20 cellular contexts compared by ENCODE assay signal in genomic region chr11:93278976-93279375, GRCh38. TPM values are rescaled to one million over a fixed set of nuclear protein-coding genes. Genes with fewer than 3 reads are reported as not detected.
DNase-seq lines count a peak whose midpoint lies in the region; FAIRE-seq and TF ChIP-seq lines count a peak whose summit lies in the region.
"Had no signal": no experiment of that assay in that cellular context is flagged by ENCODE, and none has a peak within 500 bp of the region (broad histone marks: within the 10 kb centered on the region; RNA-seq: fewer than 3 reads in every experiment).

No MANE protein-coding gene starts in this region.

- POLR2A ChIA-PET in HEK293T (lab: Yijun Ruan, JAX) = no interaction called here

- H3K79me1 ChIP-seq in mesenchymal stem cell (replicated peaks; ENCODE audit: low read length, poor library complexity, severe bottlenecking) = no peaks in the 10 kb centered on the region

- no peak overlapping the region for H3K4me3 Mint-ChIP-seq in progenitor cell of endocrine pancreas (ENCODE audit: low read depth)
- H3K4me3 Mint-ChIP-seq: CD8-positive, alpha-beta T cell had no signal

- peak overlapping the region; percentile 79 for H2AK5ac ChIP-seq in mesenchymal stem cell (ENCODE audit: low read length, severe bottlenecking)

- H3K9me3 Mint-ChIP-seq in progenitor cell of endocrine pancreas (ENCODE audit: low read depth) = no peaks in the 10 kb centered on the region
- H3K9me3 Mint-ChIP-seq: CD8-positive, alpha-beta T cell had no signal

- WGBS in mesenchymal stem cell = 52% methylated on average over 1 of the region's 2 CpGs

- no peak overlapping the region for H2BK5ac ChIP-seq in mesenchymal stem cell (ENCODE audit: low read depth, low read length, poor library complexity, severe bottlenecking)

- FAIRE-seq in D721Med (lab: Jason Lieb, UNC) = no peak
- FAIRE-seq: GM18507 had no signal

- no peak overlapping the region for H3K4me3 ChIP-seq in mesenchymal stem cell (ENCODE audit: insufficient read depth in 1 of 2, low read depth in 1 of 2, low read length in 2 of 2)
- H3K4me3 ChIP-seq: BLaER1 treated with 17β-estradiol and CSF1 and Interleukin-3, amounts not matched to agents 10 nM and 100 nM had no signal

- peak overlapping the region; percentile 58 for H3K27ac ChIP-seq in mesenchymal stem cell (ENCODE audit: low read length, poor library complexity, severe bottlenecking)
- H3K27ac ChIP-seq: BLaER1 treated with 17β-estradiol and CSF1 and Interleukin-3, amounts not matched to agents 10 nM and 100 nM had no signal

- H2BK120ac ChIP-seq in mesenchymal stem cell (ENCODE audit: low read depth, low read length) = no peak overlapping the region

- peaks cover 1% of the 10 kb centered on the region for H3K4me1 ChIP-seq in mesenchymal stem cell (ENCODE audit: control insufficient read depth, insufficient read depth, low read depth, low read length)

- peak overlapping the region; percentile 77 for H3K27ac Mint-ChIP-seq in progenitor cell of endocrine pancreas
- H3K27ac Mint-ChIP-seq: CD8-positive, alpha-beta T cell had no signal

- peaks cover 31% of the 10 kb centered on the region for H3K4me1 Mint-ChIP-seq in progenitor cell of endocrine pancreas (ENCODE audit: low read depth)

- H4K8ac ChIP-seq in mesenchymal stem cell (ENCODE audit: low read length) = no peak overlapping the region

- H3K4ac ChIP-seq in mesenchymal stem cell (ENCODE audit: low read depth in 1 of 2, low read length in 2 of 2) = no peak overlapping the region

- H3K36me3 Mint-ChIP-seq in progenitor cell of endocrine pancreas (ENCODE audit: insufficient read depth) = no peaks in the 10 kb centered on the region
- H3K36me3 Mint-ChIP-seq: CD8-positive, alpha-beta T cell had no signal

- DNase-seq in DMS79 (lab: John Stamatoyannopoulos, UW) (peak; percentile 69), HEK293T (ENCODE audit: extremely low spot score) (peak; percentile 19), mesenchymal stem cell (no peak), progenitor cell of endocrine pancreas (ENCODE audit: low spot score, unreplicated experiment) (no peak), kidney tubule cell (ENCODE audit: low spot score) (no peak), GM19238 (ENCODE audit: insufficient read length, low spot score) (no peak), D721Med (ENCODE audit: insufficient read length, low spot score) (no peak)
- DNase-seq: 8988T; Calu3; CD8-positive, alpha-beta T cell; DMS 273 treated with DMSO at 0.1 percent for 48 hours; GDM1; GOT3; H7 had no signal

- CTCF ChIA-PET in HEK293T (lab: Yijun Ruan, JAX) = no interaction called here

- no peak overlapping the region for H3K4me2 ChIP-seq in mesenchymal stem cell (ENCODE audit: low read length, poor library complexity, severe bottlenecking)

- no peak overlapping the region for H3K9ac ChIP-seq in mesenchymal stem cell (ENCODE audit: low read length)
- H3K9ac ChIP-seq: BLaER1 treated with 17β-estradiol and CSF1 and Interleukin-3, amounts not matched to agents 10 nM and 100 nM had no signal

- H3K14ac ChIP-seq in mesenchymal stem cell (ENCODE audit: low read length in 2 of 2) = no peak overlapping the region

- H3K18ac ChIP-seq in mesenchymal stem cell (ENCODE audit: low read depth in 1 of 2, low read length in 2 of 2) = no peak overlapping the region

- H3K27me3 ChIP-seq in mesenchymal stem cell (ENCODE audit: control insufficient read depth in 1 of 2, insufficient read depth in 1 of 2, low read length in 2 of 2) = no peaks in the 10 kb centered on the region
- H3K27me3 ChIP-seq: BLaER1 treated with 17β-estradiol and CSF1 and Interleukin-3, amounts not matched to agents 10 nM and 100 nM had no signal

- no peak overlapping the region for H3K23ac ChIP-seq in mesenchymal stem cell (ENCODE audit: low read length in 2 of 2)

- TF ChIP-seq CTCF in progenitor cell of endocrine pancreas (IDR thresholded peaks at IDR 0.05; ENCODE audit: unreplicated experiment) = no peak
- no peak for TF ChIP-seq CTCF in D721Med (IDR thresholded peaks at IDR 0.05; ENCODE audit: insufficient read depth, missing control alignments)

- H2BK15ac ChIP-seq in mesenchymal stem cell (ENCODE audit: low read depth, poor library complexity, severe bottlenecking) = no peak overlapping the region

- no peaks in the 10 kb centered on the region for H3K27me3 Mint-ChIP-seq in progenitor cell of endocrine pancreas

- no peak overlapping the region for H4K91ac ChIP-seq in mesenchymal stem cell (ENCODE audit: low read length)

- H3K36me3 ChIP-seq in mesenchymal stem cell (ENCODE audit: control insufficient read depth in 1 of 2, insufficient read depth in 2 of 2, low read depth in 1 of 2, low read length in 2 of 2) = no peaks in the 10 kb centered on the region
- H3K36me3 ChIP-seq: BLaER1 treated with 17β-estradiol and CSF1 and Interleukin-3, amounts not matched to agents 10 nM and 100 nM had no signal

- no peaks in the 10 kb centered on the region for H3K9me3 ChIP-seq in mesenchymal stem cell (ENCODE audit: control insufficient read depth, low read length)
- H3K9me3 ChIP-seq: BLaER1 treated with 17β-estradiol and CSF1 and Interleukin-3, amounts not matched to agents 10 nM and 100 nM had no signal

- H2BK12ac ChIP-seq in mesenchymal stem cell (ENCODE audit: low read length in 2 of 2) = no peak overlapping the region

- H2AFZ ChIP-seq in mesenchymal stem cell (ENCODE audit: low read depth, low read length) = no peak overlapping the region

TF ChIP-seq in HEK293T, 16 proteins besides CTCF, POLR2A, EP300 and RAD21:
- TF ChIP-seq NFRKB (IDR thresholded peaks at IDR 0.05) = no peak
- peak; percentile 85 for TF ChIP-seq ARNT (IDR thresholded peaks at IDR 0.05)
- no peak for TF ChIP-seq FOXM1 (IDR thresholded peaks at IDR 0.05; ENCODE audit: borderline replicate concordance)
- TF ChIP-seq SP1 (IDR thresholded peaks at IDR 0.05) = no peak
- TF ChIP-seq PKNOX1 (IDR thresholded peaks at IDR 0.05) = peak; percentile 91
- no peak for TF ChIP-seq ELF4 (IDR thresholded peaks at IDR 0.05)
- peak; percentile 83 for TF ChIP-seq CTBP1 (IDR thresholded peaks at IDR 0.05; ENCODE audit: borderline replicate concordance)
- no peak for TF ChIP-seq SUZ12 (IDR thresholded peaks at IDR 0.05)
- no peak for TF ChIP-seq L3MBTL2 (conservative IDR thresholded peaks at IDR 0.05)
- TF ChIP-seq FOXK2 (IDR thresholded peaks at IDR 0.05) = no peak

RNA-seq across cellular contexts. Expression of gene DEUP1, which starts 51.6 kb away (rescaled TPM):
- not detected for polyA plus RNA-seq in mesenchymal stem cell (2013, experiment 1 of 2)
- polyA plus RNA-seq in mesenchymal stem cell (2013, experiment 2 of 2) = not detected
- 1.7 TPM in 2 replicates for total RNA-seq in progenitor cell of endocrine pancreas
- total RNA-seq: A673; Calu3; CD8-positive, alpha-beta T cell; Daoy; H7; HT-29 had no signal
- polyA plus RNA-seq: AG04450 had no signal

Comparison
In these comparisons a context has a peak if more than half of its experiments do, and no peak if none do; other contexts are left out.
1. DNase-seq: peak in DMS79 (single experiment) and HEK293T (single experiment); none in mesenchymal stem cell (single experiment), progenitor cell of endocrine pancreas (single experiment), kidney tubule cell (single experiment), GM19238 (single experiment) and D721Med (single experiment).